ENCODE assay signal across 35 cellular contexts in genomic region chrX:23849241-23849640, GRCh38. TPM values are rescaled to one million over a fixed set of nuclear protein-coding genes. Genes with fewer than 3 reads are reported as not detected.
"Had no signal": no experiment of that assay in that cellular context is flagged by ENCODE, and none has a peak within 500 bp of the region (broad histone marks: within the 10 kb centered on the region; RNA-seq: fewer than 3 reads in every experiment).

No MANE protein-coding gene starts in this region.

- DNase-seq: activated effector memory CD4-positive, alpha-beta T cell treated with anti-CD3 and anti-CD28 coated beads, Interleukin-2, amount 50 U/mL, for 16 hours; activated effector memory CD4-positive, alpha-beta T cell treated with Interleukin-2 at 50 U/mL for 16 hours; activated gamma-delta T cell; activated gamma-delta T cell treated with Interleukin-2 at 50 U/mL for 16 hours; activated naive CD4-positive, alpha-beta T cell; activated naive CD4-positive, alpha-beta T cell treated with anti-CD3 and anti-CD28 coated beads for 36 hours; activated naive CD4-positive, alpha-beta T cell treated with anti-CD3 and anti-CD28 coated beads, Interleukin-2, amount 10 ng/mL, durations not matched to agents 7 days and 5 days; activated naive CD4-positive, alpha-beta T cell treated with anti-CD3 and anti-CD28 coated beads, Interleukin-2, amount 50 U/mL, for 16 hours; activated naive CD4-positive, alpha-beta T cell treated with Interleukin-2 at 50 U/mL for 16 hours; activated naive CD8-positive, alpha-beta T cell treated with anti-CD3 and anti-CD28 coated beads for 36 hours; activated naive CD8-positive, alpha-beta T cell treated with anti-CD3 and anti-CD28 coated beads, Interleukin-2, amount 10 ng/mL, durations not matched to agents 7 days and 5 days; activated naive CD8-positive, alpha-beta T cell treated with anti-CD3 and anti-CD28 coated beads, Interleukin-2, amount 50 U/mL, for 24 hours; activated T-cell treated with anti-CD3 and anti-CD28 coated beads, Interleukin-2, amount 50 U/mL, for 24 hours; activated T-cell treated with anti-CD3 and anti-CD28 coated beads, Interleukin-2, amount 50 U/mL, for 4 hours; activated T-cell treated with anti-CD3 and anti-CD28 coated beads, Interleukin-2, amount 50 U/mL, for 48 hours; activated T-cell treated with anti-CD3 and anti-CD28 coated beads, Interleukin-2, amount 50 U/mL, for 72 hours; adrenal gland; amniotic stem cell; amygdala; anterior cingulate cortex; aorta; body of pancreas; brain microvascular endothelial cell; caudate nucleus; central memory CD4-positive, alpha-beta T cell; cerebellar nuclear complex had no signal

- H3K4me3 ChIP-seq: adrenal gland, ascending aorta, body of pancreas, breast epithelium, cardiac muscle cell had no signal

- H3K27me3 ChIP-seq: adrenal gland, ascending aorta, body of pancreas, brain microvascular endothelial cell, cardiac muscle cell had no signal

- FAIRE-seq: bronchial epithelial cell had no signal

- ATAC-seq: activated naive CD4-positive, alpha-beta T cell treated with anti-CD3 and anti-CD28 coated beads, Interleukin-2, amount 50 U/mL, for 72 hours; activated naive CD8-positive, alpha-beta T cell treated with anti-CD3 and anti-CD28 coated beads, Interleukin-2, amount 50 U/mL, for 24 hours; activated T-cell treated with anti-CD3 and anti-CD28 coated beads, Interleukin-2, amount 50 U/mL, for 4 hours; activated T-cell treated with anti-CD3 and anti-CD28 coated beads, Interleukin-2, amount 50 U/mL, for 72 hours; activated T-helper 17 cell treated with anti-CD3 and anti-CD28 coated beads, Interleukin-2, amount 50 U/mL, for 72 hours; body of pancreas had no signal

- H3K36me3 ChIP-seq: adrenal gland, ascending aorta, brain microvascular endothelial cell, breast epithelium, cardiac muscle cell had no signal

- H3K27ac ChIP-seq: adrenal gland, ascending aorta, body of pancreas, brain microvascular endothelial cell, breast epithelium, cardiac muscle cell had no signal

- H3K9me3 ChIP-seq: adrenal gland, ascending aorta, body of pancreas, breast epithelium had no signal

- H3K4me1 ChIP-seq: adrenal gland, ascending aorta, breast epithelium had no signal

RNA-seq across cellular contexts. Expression of gene APOO, which starts 58.5 kb away (rescaled TPM):
- total RNA-seq: ascending aorta had no signal

RNA-seq across cellular contexts. Expression of gene CXorf58, which starts 58.6 kb away (rescaled TPM):
- total RNA-seq: activated naive CD8-positive, alpha-beta T cell treated with anti-CD3 and anti-CD28 coated beads, Interleukin-2, amount 10 ng/mL, durations not matched to agents 7 days and 5 days; activated T-cell treated with anti-CD3 and anti-CD28 coated beads, Interleukin-2, amount 50 U/mL, for 72 hours; activated T-helper 1 cell treated with anti-CD3 and anti-CD28 coated beads, Interleukin-12 subunit alpha, Interleukin-12 subunit beta, Interleukin-2, Interleukin-4 antibody, amounts not matched to agents 30 ng/mL and 10 ng/mL and 1 ng/mL, durations not matched to agents 14 hours and 24 hours and 36 hours; aorta; ascending aorta; astrocyte; bronchial epithelial cell; cardiac septum had no signal
- polyA plus RNA-seq: aorta had no signal
